1 cellular context compared by ENCODE assay signal in the genomic region with DNA sequence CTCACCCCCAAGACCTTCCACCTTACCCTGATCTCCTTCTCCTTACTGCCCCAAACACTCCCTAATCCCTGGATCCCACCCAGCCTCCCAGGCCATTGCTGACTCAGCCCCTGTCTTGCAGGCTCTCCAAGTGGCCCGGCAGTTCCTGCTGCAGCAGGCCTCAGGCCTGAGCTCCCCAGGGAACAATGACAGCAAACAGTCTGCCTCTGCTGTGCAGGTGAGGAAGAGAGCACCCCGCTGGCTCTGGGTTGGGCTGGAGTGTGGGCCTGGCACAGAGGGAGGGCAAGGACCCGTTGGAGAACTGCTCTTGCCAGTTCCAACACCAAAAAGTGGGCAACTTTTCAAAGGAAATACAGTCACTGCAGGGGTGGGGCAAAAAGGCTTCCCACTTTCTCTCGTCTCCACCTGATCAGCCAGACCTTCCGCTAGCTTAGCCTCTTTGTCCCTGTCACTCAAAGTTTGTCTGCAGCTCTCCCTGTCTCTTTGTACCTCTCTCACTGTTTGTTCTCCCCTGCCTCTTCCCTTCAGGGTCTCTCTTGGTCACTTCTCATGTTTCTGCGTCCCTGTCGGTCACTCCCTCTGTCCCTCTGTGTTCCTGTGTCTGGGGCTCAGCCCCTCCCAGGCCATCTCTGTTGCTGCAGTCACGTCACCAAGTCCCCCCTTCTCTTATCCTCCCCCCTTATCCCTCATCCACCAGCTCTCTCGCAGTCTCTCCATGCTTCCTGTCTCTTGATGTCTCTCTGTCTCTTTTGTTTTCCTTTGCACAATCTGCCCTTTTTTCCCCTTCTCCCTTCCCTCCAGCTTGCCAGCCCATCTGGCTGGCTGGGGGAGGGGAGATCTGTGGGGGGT.
TF ChIP-seq lines count a peak whose summit lies in the region.

No MANE protein-coding gene starts in this region.

TF ChIP-seq in H1, 55 proteins besides CTCF, POLR2A, EP300 and RAD21 (continued from another document):
- TF ChIP-seq KDM1A (IDR thresholded peaks at IDR 0.05; ENCODE audit: borderline replicate concordance, low read length): peak; percentile 26; the same call in 1 of the 2 replicates
- TF ChIP-seq, protein P1, sequence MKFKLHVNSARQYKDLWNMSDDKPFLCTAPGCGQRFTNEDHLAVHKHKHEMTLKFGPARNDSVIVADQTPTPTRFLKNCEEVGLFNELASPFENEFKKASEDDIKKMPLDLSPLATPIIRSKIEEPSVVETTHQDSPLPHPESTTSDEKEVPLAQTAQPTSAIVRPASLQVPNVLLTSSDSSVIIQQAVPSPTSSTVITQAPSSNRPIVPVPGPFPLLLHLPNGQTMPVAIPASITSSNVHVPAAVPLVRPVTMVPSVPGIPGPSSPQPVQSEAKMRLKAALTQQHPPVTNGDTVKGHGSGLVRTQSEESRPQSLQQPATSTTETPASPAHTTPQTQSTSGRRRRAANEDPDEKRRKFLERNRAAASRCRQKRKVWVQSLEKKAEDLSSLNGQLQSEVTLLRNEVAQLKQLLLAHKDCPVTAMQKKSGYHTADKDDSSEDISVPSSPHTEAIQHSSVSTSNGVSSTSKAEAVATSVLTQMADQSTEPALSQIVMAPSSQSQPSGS (IDR thresholded peaks at IDR 0.05; ENCODE audit: low read length): no peak; the same call in 1 of the 2 replicates
- no peak for TF ChIP-seq CEBPB (IDR thresholded peaks at IDR 0.05; ENCODE audit: low read depth, low read length)
- TF ChIP-seq BRCA1 (IDR thresholded peaks at IDR 0.05; ENCODE audit: low read depth, low read length): no peak
- TF ChIP-seq NRF1 (IDR thresholded peaks at IDR 0.05; ENCODE audit: low read depth, low read length): no peak
